In genomic region chr11:76277298-76278175, GRCh38 we compare ENCODE assay signal across 31 cellular contexts.
DNase-seq lines count a peak whose midpoint lies in the region; ATAC-seq and TF ChIP-seq lines count a peak whose summit lies in the region.
"Had no signal": no experiment of that assay in that cellular context is flagged by ENCODE, and none has a peak within 500 bp of the region (broad histone marks: within the 10 kb centered on the region; RNA-seq: fewer than 3 reads in every experiment).

No MANE protein-coding gene starts in this region.

- CTCF ChIA-PET in activated CD8-positive, alpha-beta T cell treated with anti-CD3 and anti-CD28 coated beads for 36 hours (lab: Charles Lee): no interaction called here

- H3K9me3 ChIP-seq in adrenal gland (replicated peaks in 1 of 3) (no peaks in the 10 kb centered on the region), liver (ENCODE audit: control insufficient read depth in 4 of 4, low read length in 3 of 4) (peaks cover 2 to 13% (median 9%) of the 10 kb centered on the region in 4 donors)
- H3K9me3 ChIP-seq: lower lobe of right lung, transverse colon had no signal

- POLR2A ChIA-PET in activated CD8-positive, alpha-beta T cell treated with anti-CD3 and anti-CD28 coated beads for 36 hours (lab: Charles Lee): no interaction called here

- H3K27ac ChIP-seq in adrenal gland: no peak overlapping the region
- no peak overlapping the region for H3K27ac ChIP-seq in liver (ENCODE audit: low read depth in 1 of 2, low read length in 2 of 2)
- H3K27ac ChIP-seq: brain microvascular endothelial cell, foreskin keratinocyte, lower lobe of right lung, sigmoid colon, SJCRH30, stomach, transverse colon had no signal

- H3K4me1 ChIP-seq in adrenal gland (replicated peaks in 1 of 2) (peaks cover 0 to 5% of the 10 kb centered on the region in 2 donors), liver (ENCODE audit: control insufficient read depth in 4 of 4, insufficient read depth in 4 of 4, low read length in 3 of 4) (peaks cover 4 to 14% (median 8%) of the 10 kb centered on the region in 4 donors)
- H3K4me1 ChIP-seq: foreskin keratinocyte, lower lobe of right lung, sigmoid colon, stomach, transverse colon had no signal

- TF ChIP-seq RAD21 in liver (IDR thresholded peaks at IDR 0.05): peak in 1 of 2 donors; percentile 18

- TF ChIP-seq POLR2A in adrenal gland (IDR thresholded peaks at IDR 0.05): no peak

- ATAC-seq in activated CD8-positive, alpha-beta T cell treated with anti-CD3 and anti-CD28 coated beads for 36 hours: no peak
- no peak for ATAC-seq in HG03354 (IDR thresholded peaks at IDR 0.05; ENCODE audit: poor library complexity, severe bottlenecking, unreplicated experiment)
- ATAC-seq: activated CD8-positive, alpha-beta T cell treated with anti-CD3 and anti-CD28 coated beads, Interleukin-2, amount 10 ng/mL, durations not matched to agents 7 days and 5 days; effector memory CD8-positive, alpha-beta T cell; esophagus mucosa; foreskin keratinocyte; T-cell had no signal

- intact Hi-C loops in adrenal gland (cut with DNase I): no loop called here
- intact Hi-C loops in activated CD8-positive, alpha-beta T cell treated with anti-CD3 and anti-CD28 coated beads for 36 hours (cut with micrococcal nuclease): no loop called here

- H3K27me3 ChIP-seq in adrenal gland (no peaks in the 10 kb centered on the region), liver (ENCODE audit: control insufficient read depth in 4 of 4, insufficient read depth in 4 of 4, low read length in 3 of 4) (no peaks in the 10 kb centered on the region)
- H3K27me3 ChIP-seq: brain microvascular endothelial cell, sigmoid colon, SJCRH30, stomach, transverse colon had no signal

- DNase-seq in NCI-H1092 treated with DMSO at 0.1 percent for 48 hours (lab: John Stamatoyannopoulos, UW) (peak; percentile 25), NCI-H1092 (lab: John Stamatoyannopoulos, UW) (no peak), adrenal gland (peak; percentile 29 to 89 (median 49)), activated gamma-delta T cell (lab: John Stamatoyannopoulos, UW) (no peak), ecto neural progenitor cell (ENCODE audit: low spot score) (no peak)
- DNase-seq in activated CD8-positive, alpha-beta T cell treated with anti-CD3 and anti-CD28 coated beads for 36 hours: no peak
- DNase-seq: 8988T; activated CD4-positive, alpha-beta T cell treated with anti-CD3 and anti-CD28 coated beads for 1 hour; activated CD8-positive, alpha-beta T cell treated with anti-CD3 and anti-CD28 coated beads, Interleukin-2, amount 10 ng/mL, durations not matched to agents 7 days and 5 days; activated T-cell treated with anti-CD3 and anti-CD28 coated beads for 4 hours; AML-193; brain microvascular endothelial cell; effector memory CD8-positive, alpha-beta T cell; foreskin keratinocyte; hippocampal formation; KBM-7; lower lobe of right lung; MM.1S; NCI-H146; NCI-H524 treated with DMSO at 0.1 percent for 48 hours; sigmoid colon; SJCRH30; stimulated activated CD4-positive, alpha-beta T cell treated with anti-CD3 and anti-CD28 coated beads, Interleukin-15, amount 100 ng/mL, for 24 hours; stomach; T-cell; transverse colon had no signal

- H3K4me3 ChIP-seq in adrenal gland: no peak overlapping the region
- H3K4me3 ChIP-seq in liver (ENCODE audit: low read depth in 1 of 3, low read length in 3 of 3): no peak overlapping the region
- H3K4me3 ChIP-seq: lower lobe of right lung, sigmoid colon, SJCRH30, stomach, transverse colon had no signal

- no peak overlapping the region for H3K27ac Mint-ChIP-seq in activated CD8-positive, alpha-beta T cell treated with anti-CD3 and anti-CD28 coated beads for 36 hours
- H3K27ac Mint-ChIP-seq: activated CD8-positive, alpha-beta T cell treated with anti-CD3 and anti-CD28 coated beads, Interleukin-2, amount 10 ng/mL, durations not matched to agents 7 days and 5 days; CD8-positive, alpha-beta memory T cell; effector memory CD8-positive, alpha-beta T cell; progenitor cell of endocrine pancreas; T-cell had no signal

- H3K36me3 Mint-ChIP-seq in activated CD8-positive, alpha-beta T cell treated with anti-CD3 and anti-CD28 coated beads for 36 hours (ENCODE audit: low read depth): no peaks in the 10 kb centered on the region
- H3K36me3 Mint-ChIP-seq: CD8-positive, alpha-beta memory T cell; T-cell had no signal

- H3K9me3 Mint-ChIP-seq in activated CD8-positive, alpha-beta T cell treated with anti-CD3 and anti-CD28 coated beads for 36 hours: no peaks in the 10 kb centered on the region
- H3K9me3 Mint-ChIP-seq: CD8-positive, alpha-beta memory T cell; effector memory CD8-positive, alpha-beta T cell; T-cell had no signal

- H3K9ac ChIP-seq in liver (ENCODE audit: low read depth in 1 of 2, low read length in 2 of 2): no peak overlapping the region

- H3K36me3 ChIP-seq in adrenal gland (replicated peaks in 1 of 2) (no peaks in the 10 kb centered on the region), liver (ENCODE audit: control insufficient read depth in 4 of 4, insufficient read depth in 3 of 4, low read depth in 1 of 4, low read length in 3 of 4) (no peaks in the 10 kb centered on the region)
- H3K36me3 ChIP-seq: brain microvascular endothelial cell, lower lobe of right lung, sigmoid colon, SJCRH30, stomach, transverse colon had no signal

- H3K27me3 Mint-ChIP-seq in activated CD8-positive, alpha-beta T cell treated with anti-CD3 and anti-CD28 coated beads for 36 hours: no peaks in the 10 kb centered on the region
- H3K27me3 Mint-ChIP-seq: effector memory CD8-positive, alpha-beta T cell; T-cell had no signal

- TF ChIP-seq CTCF in adrenal gland (IDR thresholded peaks at IDR 0.05): no peak
- TF ChIP-seq CTCF in liver (IDR thresholded peaks at IDR 0.05; ENCODE audit: low read depth, low read length, missing input control): no peak
- TF ChIP-seq CTCF in activated CD8-positive, alpha-beta T cell treated with anti-CD3 and anti-CD28 coated beads for 36 hours (IDR thresholded peaks at IDR 0.05): no peak

- H3K4me1 Mint-ChIP-seq in activated CD8-positive, alpha-beta T cell treated with anti-CD3 and anti-CD28 coated beads for 36 hours (ENCODE audit: low read depth): peaks cover 6% of the 10 kb centered on the region
- H3K4me1 Mint-ChIP-seq: CD8-positive, alpha-beta memory T cell had no signal

- H3K4me3 Mint-ChIP-seq in activated CD8-positive, alpha-beta T cell treated with anti-CD3 and anti-CD28 coated beads for 36 hours: no peak overlapping the region
- H3K4me3 Mint-ChIP-seq: activated CD8-positive, alpha-beta T cell treated with anti-CD3 and anti-CD28 coated beads, Interleukin-2, amount 10 ng/mL, durations not matched to agents 7 days and 5 days; CD8-positive, alpha-beta memory T cell; effector memory CD8-positive, alpha-beta T cell; T-cell had no signal

- WGBS in adrenal gland, 4 donors: 66 to 77% (median 71%) methylated on average over 12 to 25 of the region's 25 CpGs
- WGBS in liver: 80% methylated on average over 25 of the region's 25 CpGs

TF ChIP-seq in liver, 16 proteins besides CTCF, POLR2A, EP300 and RAD21:
- TF ChIP-seq RXRA (IDR thresholded peaks at IDR 0.05) (peak; percentile 23 to 74), HNF4A (conservative IDR thresholded peaks at IDR 0.05) (peak in 1 of 2 donors; percentile 29), SP1 (IDR thresholded peaks at IDR 0.05) (peak; percentile 50), TAF1 (conservative IDR thresholded peaks at IDR 0.05) (no peak), NR2F2 (IDR thresholded peaks at IDR 0.05) (peak; percentile 79)
- TF ChIP-seq, protein P1, sequence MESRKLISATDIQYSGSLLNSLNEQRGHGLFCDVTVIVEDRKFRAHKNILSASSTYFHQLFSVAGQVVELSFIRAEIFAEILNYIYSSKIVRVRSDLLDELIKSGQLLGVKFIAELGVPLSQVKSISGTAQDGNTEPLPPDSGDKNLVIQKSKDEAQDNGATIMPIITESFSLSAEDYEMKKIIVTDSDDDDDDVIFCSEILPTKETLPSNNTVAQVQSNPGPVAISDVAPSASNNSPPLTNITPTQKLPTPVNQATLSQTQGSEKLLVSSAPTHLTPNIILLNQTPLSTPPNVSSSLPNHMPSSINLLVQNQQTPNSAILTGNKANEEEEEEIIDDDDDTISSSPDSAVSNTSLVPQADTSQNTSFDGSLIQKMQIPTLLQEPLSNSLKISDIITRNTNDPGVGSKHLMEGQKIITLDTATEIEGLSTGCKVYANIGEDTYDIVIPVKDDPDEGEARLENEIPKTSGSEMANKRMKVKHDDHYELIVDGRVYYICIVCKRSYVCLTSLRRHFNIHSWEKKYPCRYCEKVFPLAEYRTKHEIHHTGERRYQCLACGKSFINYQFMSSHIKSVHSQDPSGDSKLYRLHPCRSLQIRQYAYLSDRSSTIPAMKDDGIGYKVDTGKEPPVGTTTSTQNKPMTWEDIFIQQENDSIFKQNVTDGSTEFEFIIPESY (IDR thresholded peaks at IDR 0.05): no peak

Comparison
In these comparisons a context has a peak if more than half of its experiments do, and no peak if none do; other contexts are left out.
1. DNase-seq: peak in NCI-H1092 treated with DMSO at 0.1 percent for 48 hours (single experiment) and adrenal gland (7 of 7); none in NCI-H1092 (single experiment), activated CD8-positive, alpha-beta T cell treated with anti-CD3 and anti-CD28 coated beads for 36 hours (single experiment), activated gamma-delta T cell (single experiment) and ecto neural progenitor cell (single experiment).